ENCODE assay signal across 17 cellular contexts in the genomic region with DNA sequence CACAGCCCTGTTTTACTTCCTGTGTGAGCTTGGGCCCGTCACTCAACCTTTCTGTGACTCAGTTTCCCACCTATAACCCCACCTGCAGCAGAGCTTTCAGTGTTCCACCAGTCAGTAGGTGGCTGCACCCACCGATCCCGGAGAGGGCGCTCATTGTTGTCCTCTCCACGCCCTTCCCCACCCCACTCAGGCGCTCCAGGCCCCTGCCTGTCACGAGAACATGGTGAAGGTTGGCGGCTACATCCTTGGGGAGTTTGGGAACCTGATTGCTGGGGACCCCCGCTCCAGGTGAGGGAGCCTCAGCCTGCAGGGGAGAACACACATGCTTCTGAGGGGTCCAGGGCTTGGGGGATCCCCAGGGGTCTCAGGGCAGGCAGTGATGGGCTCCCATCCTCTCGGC. TPM values are rescaled to one million over a fixed set of nuclear protein-coding genes. Genes with fewer than 3 reads are reported as not detected.
DNase-seq lines count a peak whose midpoint lies in the region; ATAC-seq, FAIRE-seq and TF ChIP-seq lines count a peak whose summit lies in the region.
"Had no signal": no experiment of that assay in that cellular context is flagged by ENCODE, and none has a peak within 500 bp of the region (broad histone marks: within the 10 kb centered on the region; RNA-seq: fewer than 3 reads in every experiment).

No MANE protein-coding gene starts in this region.

- no peak overlapping the region for H3K4ac ChIP-seq in neuronal stem cell (ENCODE audit: low read length)

- H3K79me2 ChIP-seq in K562 (ENCODE audit: control insufficient read depth, insufficient read depth, low read length) (no peaks in the 10 kb centered on the region), MM.1S (ENCODE audit: low read length) (no peaks in the 10 kb centered on the region)

- intact Hi-C loops in K562 (cut with micrococcal nuclease) (no loop called here), kidney (cut with DNase I) (no loop called here)
- intact Hi-C loops in CD4-positive, alpha-beta memory T cell (cut with micrococcal nuclease), result no loop called here

- H3K27ac ChIP-seq in HEK293 (ENCODE audit: extremely low read depth, low read depth, low read length) (no peak overlapping the region), K562 (ENCODE audit: extremely low read depth, low read depth, low read length) (no peak overlapping the region), kidney (ENCODE audit: low read depth in 2 of 2, low read length in 2 of 2) (no peak overlapping the region), neuronal stem cell (replicated peaks; ENCODE audit: low read length) (no peak overlapping the region), MM.1S (ENCODE audit: low read length) (no peak overlapping the region)
- no peak overlapping the region for H3K27ac ChIP-seq in CD4-positive, alpha-beta memory T cell (ENCODE audit: low read depth, low read length)
- H3K27ac ChIP-seq: A549, C4-2B had no signal

- CTCF ChIA-PET in HEK293 (lab: Yijun Ruan, JAX) (interaction anchor here (0.7 to 1.4 kb wide), 3 partner anchors 11 to 44 kb away, joined by 3 to 4 read pairs (median 3); a partner anchor contains a TSS), K562 (lab: Yijun Ruan, JAX; ENCODE audit: low intra/inter-chr PET ratio) (no interaction called here)
- CTCF ChIA-PET in CD4-positive, alpha-beta memory T cell (lab: Charles Lee; ENCODE audit: partially characterized antibody), result interaction anchor here (1.0 kb wide), 1 partner anchor 11 kb away, joined by 3 read pairs; no protein-coding TSS in a partner anchor

- DNase-seq in K562 (ENCODE audit: extremely low read depth in 1 of 4, low spot score in 3 of 4), result no peak
- peak; percentile 68 for DNase-seq in kidney
- no peak for DNase-seq in neuronal stem cell (ENCODE audit: low spot score)
- no peak for DNase-seq in HPDE6-E6E7 (ENCODE audit: extremely low spot score)
- DNase-seq in MM.1S, result no peak
- DNase-seq in CD4-positive, alpha-beta memory T cell, result no peak
- DNase-seq: AML-193; CD4-positive, alpha-beta T cell; DMS153; DMS79 treated with DMSO at 0.1 percent for 48 hours; GF-D8; GOT3 had no signal

- 91% methylated on average over 9 of the region's 10 CpGs for WGBS in K562 (ENCODE audit: insufficient coverage, low coverage, missing lambda C conversion rate)
- WGBS in neuronal stem cell (ENCODE audit: extremely low coverage in 2 of 2, insufficient read length in 2 of 2, insufficient replicate concordance in 1 of 2), 2 donors, result no CpG with 5 or more reads among the region's 10 CpGs

- H2BK12ac ChIP-seq in neuronal stem cell (ENCODE audit: low read length), result no peak overlapping the region

- TF ChIP-seq CTCF in HEK293 (tag by site-specific recombination; IDR thresholded peaks at IDR 0.05) (no peak), K562 (IDR thresholded peaks at IDR 0.05 in 2 of 3, conservative IDR thresholded peaks at IDR 0.05 in 1 of 3; ENCODE audit: insufficient read depth in 2 of 3, low read depth in 1 of 3, low read length in 3 of 3) (no peak), kidney (IDR thresholded peaks at IDR 0.05; ENCODE audit: borderline replicate concordance, extremely low read depth, insufficient read depth) (no peak), MM.1S (IDR thresholded peaks at IDR 0.05; ENCODE audit: low read length) (no peak)

- TF ChIP-seq RAD21 in K562 (CRISPR knock-in tag; conservative IDR thresholded peaks at IDR 0.05 in 1 of 2, IDR thresholded peaks at IDR 0.05 in 1 of 2), result no peak

- H3K27me3 ChIP-seq in K562 (ENCODE audit: control insufficient read depth in 2 of 2, insufficient read depth in 2 of 2, low read length in 2 of 2), result no peaks in the 10 kb centered on the region
- no peaks in the 10 kb centered on the region for H3K27me3 ChIP-seq in neuronal stem cell (ENCODE audit: control insufficient read depth in 3 of 3, insufficient read depth in 3 of 3, low read depth in 1 of 3, low read length in 3 of 3)
- H3K27me3 ChIP-seq in MM.1S (replicated peaks; ENCODE audit: insufficient read depth, low read length), result no peaks in the 10 kb centered on the region
- H3K27me3 ChIP-seq in CD4-positive, alpha-beta memory T cell (ENCODE audit: insufficient read depth, low read length), result no peaks in the 10 kb centered on the region

- H2BK15ac ChIP-seq in neuronal stem cell (ENCODE audit: low read length), result no peak overlapping the region

- peaks cover under 1% of the 10 kb centered on the region; the same call in 1 of the 2 replicates for H4K20me1 ChIP-seq in K562 (replicated peaks; ENCODE audit: control insufficient read depth, insufficient read depth, low read length)
- no peaks in the 10 kb centered on the region for H4K20me1 ChIP-seq in MM.1S (ENCODE audit: insufficient read depth, low read length)

- FAIRE-seq in K562 (lab: Jason Lieb, UNC) (no peak), kidney (lab: Jason Lieb, UNC) (no peak)
- FAIRE-seq: A549 had no signal

- H2AFZ ChIP-seq in K562 (ENCODE audit: low read depth, low read length) (no peak overlapping the region), neuronal stem cell (ENCODE audit: low read length) (no peak overlapping the region), MM.1S (ENCODE audit: low read length) (no peak overlapping the region)

- no TSS peak for BruUV-seq in K562 (replicated peaks; lab: Mats Ljungman, UMichigan)

- TF ChIP-seq POLR2A in K562 (conservative IDR thresholded peaks at IDR 0.05), result no peak

- H3K4me3 ChIP-seq in HEK293 (ENCODE audit: low read depth, low read length) (no peak overlapping the region), K562 (no peak overlapping the region), kidney (ENCODE audit: low read length in 2 of 2) (no peak overlapping the region), neuronal stem cell (ENCODE audit: low read length in 2 of 2) (no peak overlapping the region), MM.1S (ENCODE audit: low read length) (no peak overlapping the region)
- H3K4me3 ChIP-seq in CD4-positive, alpha-beta memory T cell (ENCODE audit: low read length in 2 of 2), result no peak overlapping the region
- H3K4me3 ChIP-seq: A549 had no signal

- peaks cover 0 to 3% (median 0%) of the 10 kb centered on the region in 4 donors for H3K4me1 Mint-ChIP-seq in CD4-positive, alpha-beta memory T cell

- peaks cover 12 to 51% of the 10 kb centered on the region in 2 donors for H3K36me3 Mint-ChIP-seq in CD4-positive, alpha-beta memory T cell

- H4K91ac ChIP-seq in neuronal stem cell (ENCODE audit: low read depth, low read length, poor library complexity), result no peak overlapping the region

- no peak overlapping the region for H3K18ac ChIP-seq in neuronal stem cell (ENCODE audit: low read length)

- no peak overlapping the region for H3K23ac ChIP-seq in neuronal stem cell (ENCODE audit: low read depth, low read length, poor library complexity)

- in situ Hi-C loops in K562 (cut with MboI), result no loop called here

- no peaks in the 10 kb centered on the region for H3F3A ChIP-seq in MM.1S (ENCODE audit: insufficient read depth, low read length)

- H2AK5ac ChIP-seq in neuronal stem cell (ENCODE audit: low read depth, low read length), result no peak overlapping the region

- POLR2A ChIA-PET in HEK293 (lab: Yijun Ruan, JAX), result interaction anchor here (1.4 kb wide), 1 partner anchor 34 kb away, joined by 3 read pairs; a partner anchor contains a TSS
- POLR2A ChIA-PET in K562 (lab: Yijun Ruan, JAX), result interaction anchor here (0.6 kb wide), 1 partner anchor 486 kb away, joined by 4 read pairs; no protein-coding TSS in a partner anchor
- POLR2A ChIA-PET in CD4-positive, alpha-beta memory T cell (lab: Charles Lee; ENCODE audit: partially characterized antibody), result interaction anchor here (1.3 kb wide), 1 partner anchor 13 kb away, joined by 4 read pairs; a partner anchor contains a TSS

- no peak overlapping the region for H2BK5ac ChIP-seq in neuronal stem cell (ENCODE audit: low read length)

- TF ChIP-seq EP300 in K562 (IDR thresholded peaks at IDR 0.05; ENCODE audit: low read length), result no peak

- H3K4me2 ChIP-seq in K562 (ENCODE audit: insufficient read depth, low read length) (no peak overlapping the region), neuronal stem cell (ENCODE audit: insufficient read depth, low read length, poor library complexity, severe bottlenecking) (no peak overlapping the region), MM.1S (ENCODE audit: low read depth, low read length) (no peak overlapping the region)
- H3K4me2 ChIP-seq: A549 had no signal

- H3K9ac ChIP-seq in K562 (ENCODE audit: insufficient read depth in 1 of 2, low read depth in 2 of 2, low read length in 2 of 2) (peak overlapping the region in 1 of 2 experiments; percentile 58; a peak in 2 of 4 replicates), kidney (ENCODE audit: low read length in 2 of 2) (no peak overlapping the region), neuronal stem cell (ENCODE audit: low read depth, low read length, poor library complexity) (no peak overlapping the region), MM.1S (ENCODE audit: low read length) (no peak overlapping the region)

- H3K79me1 ChIP-seq in neuronal stem cell (ENCODE audit: low read depth, low read length), result peaks cover 11% of the 10 kb centered on the region

- H3K27ac Mint-ChIP-seq in CD4-positive, alpha-beta memory T cell, result peak overlapping the region in 1 of 7 donors; percentile 71
- H3K27ac Mint-ChIP-seq: CD4-positive, alpha-beta T cell had no signal

- no peak overlapping the region for H3K4me3 Mint-ChIP-seq in CD4-positive, alpha-beta memory T cell
- H3K4me3 Mint-ChIP-seq: CD4-positive, alpha-beta T cell had no signal

- H3K14ac ChIP-seq in neuronal stem cell (ENCODE audit: low read length), result peak overlapping the region; percentile 17

- H3K9me3 ChIP-seq in HEK293 (ENCODE audit: control insufficient read depth, insufficient read depth, low read depth, low read length) (no peaks in the 10 kb centered on the region), K562 (replicated peaks; ENCODE audit: control insufficient read depth, insufficient read depth, low read depth, low read length) (no peaks in the 10 kb centered on the region), kidney (ENCODE audit: control insufficient read depth in 1 of 2, low read length in 2 of 2) (no peaks in the 10 kb centered on the region), neuronal stem cell (replicated peaks in 1 of 2; ENCODE audit: control insufficient read depth in 2 of 2, insufficient read depth in 1 of 2, low read depth in 1 of 2, low read length in 2 of 2) (no peaks in the 10 kb centered on the region), MM.1S (replicated peaks; ENCODE audit: insufficient read depth, low read length) (no peaks in the 10 kb centered on the region)
- H3K9me3 ChIP-seq in CD4-positive, alpha-beta memory T cell (ENCODE audit: control insufficient read depth in 1 of 2, low read length in 2 of 2), result no peaks in the 10 kb centered on the region
- H3K9me3 ChIP-seq: A549 had no signal

- peaks cover 0 to 1% (median 0%) of the 10 kb centered on the region in 8 donors for H3K9me3 Mint-ChIP-seq in CD4-positive, alpha-beta memory T cell
- H3K9me3 Mint-ChIP-seq: CD4-positive, alpha-beta T cell had no signal

- H3K4me1 ChIP-seq in HEK293 (ENCODE audit: control insufficient read depth, insufficient read depth, low read length), result no peaks in the 10 kb centered on the region
- peaks cover 0 to 44% of the 10 kb centered on the region in 2 experiments; a peak in 3 of 5 replicates for H3K4me1 ChIP-seq in K562 (replicated peaks in 1 of 2; ENCODE audit: control insufficient read depth in 2 of 2, insufficient read depth in 2 of 2, low read length in 2 of 2)
- peaks cover 0 to 2% of the 10 kb centered on the region in 2 donors for H3K4me1 ChIP-seq in kidney (ENCODE audit: control insufficient read depth in 1 of 2, insufficient read depth in 1 of 2, low read depth in 1 of 2, low read length in 2 of 2)
- H3K4me1 ChIP-seq in neuronal stem cell (ENCODE audit: control insufficient read depth in 2 of 2, insufficient read depth in 1 of 2, low read depth in 1 of 2, low read length in 2 of 2), result peaks cover 0 to 5% of the 10 kb centered on the region in 2 donors
- no peaks in the 10 kb centered on the region for H3K4me1 ChIP-seq in MM.1S (ENCODE audit: low read length)
- H3K4me1 ChIP-seq in CD4-positive, alpha-beta memory T cell (ENCODE audit: insufficient read depth, low read length), result no peaks in the 10 kb centered on the region

- ATAC-seq in K562 (no peak), GM18511 (IDR thresholded peaks at IDR 0.05; ENCODE audit: unreplicated experiment) (no peak)
- ATAC-seq: HCT116 had no signal

- no peak overlapping the region for H4K8ac ChIP-seq in neuronal stem cell (ENCODE audit: low read depth, low read length)

- H3K9me2 ChIP-seq in MM.1S (replicated peaks; ENCODE audit: insufficient read depth, low read length), result no peaks in the 10 kb centered on the region

- H3K9me1 ChIP-seq in K562 (ENCODE audit: control insufficient read depth, insufficient read depth, low read length), result no peaks in the 10 kb centered on the region

- no peaks in the 10 kb centered on the region for H3K27me3 Mint-ChIP-seq in CD4-positive, alpha-beta memory T cell
- H3K27me3 Mint-ChIP-seq: CD4-positive, alpha-beta T cell had no signal

- H2BK120ac ChIP-seq in neuronal stem cell (ENCODE audit: low read depth, low read length), result no peak overlapping the region

- H3K36me3 ChIP-seq in HEK293 (ENCODE audit: control insufficient read depth in 2 of 2, insufficient read depth in 1 of 2, low read length in 2 of 2), result peaks cover 28 to 74% of the 10 kb centered on the region in 2 experiments; a peak in 2 of 3 replicates
- H3K36me3 ChIP-seq in K562 (ENCODE audit: control insufficient read depth, insufficient read depth, low read length), result peaks cover 95% of the 10 kb centered on the region
- peaks cover 23 to 39% of the 10 kb centered on the region in 2 donors for H3K36me3 ChIP-seq in kidney (ENCODE audit: control insufficient read depth in 1 of 2, insufficient read depth in 2 of 2, low read length in 2 of 2)
- peaks cover 49 to 87% of the 10 kb centered on the region in 2 donors for H3K36me3 ChIP-seq in neuronal stem cell (replicated peaks in 1 of 2; ENCODE audit: control insufficient read depth in 2 of 2, insufficient read depth in 2 of 2, low read length in 2 of 2)
- no peaks in the 10 kb centered on the region for H3K36me3 ChIP-seq in MM.1S (replicated peaks; ENCODE audit: insufficient read depth, low read length)
- peaks cover 49% of the 10 kb centered on the region for H3K36me3 ChIP-seq in CD4-positive, alpha-beta memory T cell (ENCODE audit: insufficient read depth, low read length)

RNA-seq across cellular contexts. Expression of a gene that starts 12.3 kb away (rescaled TPM):
- total RNA-seq in K562 (2011; cell fraction: chromatin; rRNA removed; ENCODE audit: low replicate concordance), result 5.3 and 13.3 TPM in 2 replicates
- total RNA-seq in K562 (2011; cell fraction: nucleolus; rRNA removed), result 8.2 and 9.1 TPM in 2 replicates
- 8.2 and 8.4 TPM in 2 replicates for total RNA-seq in K562 (2011; cell fraction: nucleoplasm; rRNA removed)
- total RNA-seq in K562 (2014; rRNA removed) (6.6 and 10.6 TPM in 2 replicates), K562 (2014; rRNA removed; fragmentation: Illumina TruSeq; extraction: Trizol) (1.9 and 3.5 TPM in 2 replicates), K562 (2015; rRNA removed; fragmentation: Illumina TruSeq; extraction: Trizol) (2.9 and 3.8 TPM in 2 replicates), K562 (2021) (6.7 and 7.6 TPM in 2 replicates), kidney (26.9 TPM)
- polyA plus RNA-seq in K562 (2011; rRNA removed) (2.7 and 3.6 TPM in 2 replicates), K562 (2014; fragmentation: Illumina TruSeq; extraction: Trizol) (3.2 and 4.5 TPM in 2 replicates), K562 (2014; fragmentation: Nextera tagmentation; extraction: Ambion mirVana) (under 1 TPM in 1 of 2 experiments, not detected in 1; 0.17 TPM), K562 (2014; rRNA removed) (4.7 and 11.5 TPM in 2 replicates), kidney (ENCODE audit: insufficient read depth, low read depth, low replicate concordance) (51.2 TPM)
- 4.8 and 5.7 TPM in 2 replicates for polyA plus RNA-seq in K562 (2011; cell fraction: cytosol; rRNA removed)
- 7.4 and 9.5 TPM in 2 replicates for polyA plus RNA-seq in K562 (2011; cell fraction: nucleus; rRNA removed)
- 6.3 and 6.4 TPM in 2 replicates for polyA plus RNA-seq in K562 (2012)
- 2.0 and 2.2 TPM in 2 replicates for polyA minus RNA-seq in K562 (2011; rRNA and poly(A)+ RNA removed)
- polyA minus RNA-seq in K562 (2011; cell fraction: cytosol; rRNA and poly(A)+ RNA removed), result 2.6 and 6.6 TPM in 2 replicates
- 1.2 and 3.7 TPM in 2 replicates for polyA minus RNA-seq in K562 (2011; cell fraction: nucleus; rRNA and poly(A)+ RNA removed)
- polyA plus RNA-seq in neuronal stem cell (2013, experiment 1 of 2), result 24.3 TPM
- 23.9 TPM for polyA plus RNA-seq in neuronal stem cell (2013, experiment 2 of 2)
- 10 to 100 TPM; 22.4 to 24.1 TPM for total RNA-seq in CD4-positive, alpha-beta memory T cell
- 1 to 10 TPM; 4.9 to 7.4 TPM for polyA plus RNA-seq in CD4-positive, alpha-beta memory T cell

RNA-seq across cellular contexts. Expression of a gene that starts 17.3 kb away (rescaled TPM):
- 109 and 190 TPM in 2 replicates for total RNA-seq in K562 (2011; cell fraction: chromatin; rRNA removed; ENCODE audit: low replicate concordance)
- total RNA-seq in K562 (2011; cell fraction: nucleolus; rRNA removed), result 97.8 and 99.2 TPM in 2 replicates
- total RNA-seq in K562 (2011; cell fraction: nucleoplasm; rRNA removed), result 109 and 111 TPM in 2 replicates
- total RNA-seq in K562 (2014; rRNA removed) (19.3 and 30.1 TPM in 2 replicates), K562 (2014; rRNA removed; fragmentation: Illumina TruSeq; extraction: Trizol) (15.7 and 17.1 TPM in 2 replicates), K562 (2015; rRNA removed; fragmentation: Illumina TruSeq; extraction: Trizol) (14.5 and 16.0 TPM in 2 replicates), K562 (2021) (83.5 and 93.9 TPM in 2 replicates), kidney (53.2 TPM)
- polyA plus RNA-seq in K562 (2011; rRNA removed) (23.0 and 31.0 TPM in 2 replicates), K562 (2014; fragmentation: Illumina TruSeq; extraction: Trizol) (56.7 and 72.9 TPM in 2 replicates), K562 (2014; fragmentation: Nextera tagmentation; extraction: Ambion mirVana) (1 to 10 TPM; 4.1 to 4.4 TPM), K562 (2014; rRNA removed) (37.8 and 40.3 TPM in 2 replicates), kidney (ENCODE audit: insufficient read depth, low read depth, low replicate concordance) (37.3 TPM)
- 18.3 and 19.6 TPM in 2 replicates for polyA plus RNA-seq in K562 (2011; cell fraction: cytosol; rRNA removed)
- polyA plus RNA-seq in K562 (2011; cell fraction: nucleus; rRNA removed), result 111 and 131 TPM in 2 replicates
- polyA plus RNA-seq in K562 (2012), result 57.3 and 63.8 TPM in 2 replicates
- polyA minus RNA-seq in K562 (2011; rRNA and poly(A)+ RNA removed), result 20.8 and 22.4 TPM in 2 replicates
- 35.9 and 50.9 TPM in 2 replicates for polyA minus RNA-seq in K562 (2011; cell fraction: cytosol; rRNA and poly(A)+ RNA removed)
- polyA minus RNA-seq in K562 (2011; cell fraction: nucleus; rRNA and poly(A)+ RNA removed), result 38.8 and 53.6 TPM in 2 replicates
- 63.1 TPM for polyA plus RNA-seq in neuronal stem cell (2013, experiment 1 of 2)
- polyA plus RNA-seq in neuronal stem cell (2013, experiment 2 of 2), result 64.7 TPM
- 10 to 100 TPM; 41.8 to 48.8 TPM for total RNA-seq in CD4-positive, alpha-beta memory T cell
- 10 to 100 TPM; 10.7 to 22.9 TPM for polyA plus RNA-seq in CD4-positive, alpha-beta memory T cell

RNA-seq across cellular contexts. Expression of a gene that starts 34.0 kb away (rescaled TPM):
- total RNA-seq in K562 (2011; cell fraction: chromatin; rRNA removed; ENCODE audit: low replicate concordance), result 142 and 352 TPM in 2 replicates
- total RNA-seq in K562 (2011; cell fraction: nucleolus; rRNA removed), result 179 and 183 TPM in 2 replicates
- 173 and 215 TPM in 2 replicates for total RNA-seq in K562 (2011; cell fraction: nucleoplasm; rRNA removed)
- total RNA-seq in K562 (2014; rRNA removed), result 77.6 and 109 TPM in 2 replicates
- total RNA-seq in K562 (2014; rRNA removed; fragmentation: Illumina TruSeq; extraction: Trizol), result 21.5 and 23.4 TPM in 2 replicates
- total RNA-seq in K562 (2015; rRNA removed; fragmentation: Illumina TruSeq; extraction: Trizol), result 29.1 and 31.8 TPM in 2 replicates
- 138 and 150 TPM in 2 replicates for total RNA-seq in K562 (2021)
- 31.9 and 75.2 TPM in 2 replicates for polyA plus RNA-seq in K562 (2011; rRNA removed)
- polyA plus RNA-seq in K562 (2011; cell fraction: cytosol; rRNA removed), result 57.0 and 118 TPM in 2 replicates
- polyA plus RNA-seq in K562 (2011; cell fraction: nucleus; rRNA removed), result 98.4 and 141 TPM in 2 replicates
- 97.7 and 117 TPM in 2 replicates for polyA plus RNA-seq in K562 (2012)
- 47.0 and 81.3 TPM in 2 replicates for polyA plus RNA-seq in K562 (2014; fragmentation: Illumina TruSeq; extraction: Trizol)
- polyA plus RNA-seq in K562 (2014; fragmentation: Nextera tagmentation; extraction: Ambion mirVana), result 1 to 10 TPM in 1 of 2 experiments, under 1 TPM in 1; 0.55 to 1.5 TPM
- polyA plus RNA-seq in K562 (2014; rRNA removed), result 89.6 and 91.9 TPM in 2 replicates
- polyA minus RNA-seq in K562 (2011; rRNA and poly(A)+ RNA removed), result 65.8 and 75.2 TPM in 2 replicates
- polyA minus RNA-seq in K562 (2011; cell fraction: cytosol; rRNA and poly(A)+ RNA removed), result 102 and 161 TPM in 2 replicates
- polyA minus RNA-seq in K562 (2011; cell fraction: nucleus; rRNA and poly(A)+ RNA removed), result 54.4 and 66.2 TPM in 2 replicates
- 70.0 TPM for total RNA-seq in kidney
- 32.0 TPM for polyA plus RNA-seq in kidney (ENCODE audit: insufficient read depth, low read depth, low replicate concordance)
- 65.3 TPM for polyA plus RNA-seq in neuronal stem cell (2013, experiment 1 of 2)
- 66.4 TPM for polyA plus RNA-seq in neuronal stem cell (2013, experiment 2 of 2)
- 10 to 100 TPM; 55.5 to 56.2 TPM for total RNA-seq in CD4-positive, alpha-beta memory T cell
- 1 to 10 TPM; 2.6 to 9.5 TPM for polyA plus RNA-seq in CD4-positive, alpha-beta memory T cell

RNA-seq across cellular contexts. Expression of a gene that starts 37.7 kb away (rescaled TPM):
- total RNA-seq in K562 (2011; cell fraction: chromatin; rRNA removed; ENCODE audit: low replicate concordance), result 3.2 and 5.6 TPM in 2 replicates
- 4.0 and 5.0 TPM in 2 replicates for total RNA-seq in K562 (2011; cell fraction: nucleolus; rRNA removed)
- 2.4 TPM in 2 replicates for total RNA-seq in K562 (2011; cell fraction: nucleoplasm; rRNA removed)
- total RNA-seq in K562 (2014; rRNA removed) (3.3 and 4.5 TPM in 2 replicates), K562 (2014; rRNA removed; fragmentation: Illumina TruSeq; extraction: Trizol) (0.64 and 0.80 TPM in 2 replicates), K562 (2015; rRNA removed; fragmentation: Illumina TruSeq; extraction: Trizol) (1.2 and 1.3 TPM in 2 replicates), K562 (2021) (2.3 and 2.4 TPM in 2 replicates), kidney (0.50 TPM)
- polyA plus RNA-seq in K562 (2011; rRNA removed) (0.75 and 1.4 TPM in 2 replicates), K562 (2014; fragmentation: Illumina TruSeq; extraction: Trizol) (0.70 and 1.2 TPM in 2 replicates), K562 (2014; fragmentation: Nextera tagmentation; extraction: Ambion mirVana) (under 1 TPM; 0.14 to 0.35 TPM), K562 (2014; rRNA removed) (1.9 and 2.2 TPM in 2 replicates), kidney (ENCODE audit: insufficient read depth, low read depth, low replicate concordance) (0.47 TPM)
- polyA plus RNA-seq in K562 (2011; cell fraction: cytosol; rRNA removed), result 1.0 and 1.6 TPM in 2 replicates
- polyA plus RNA-seq in K562 (2011; cell fraction: nucleus; rRNA removed), result 2.7 and 3.3 TPM in 2 replicates
- polyA plus RNA-seq in K562 (2012), result 2.9 and 4.5 TPM in 2 replicates
- polyA minus RNA-seq in K562 (2011; rRNA and poly(A)+ RNA removed), result 0.42 and 0.49 TPM in 2 replicates
- polyA minus RNA-seq in K562 (2011; cell fraction: cytosol; rRNA and poly(A)+ RNA removed), result 0.86 and 1.0 TPM in 2 replicates
- polyA minus RNA-seq in K562 (2011; cell fraction: nucleus; rRNA and poly(A)+ RNA removed), result 1.4 and 2.2 TPM in 2 replicates
- 0.31 TPM for polyA plus RNA-seq in neuronal stem cell (2013, experiment 1 of 2)
- polyA plus RNA-seq in neuronal stem cell (2013, experiment 2 of 2), result 0.44 TPM
- 1 to 10 TPM in 1 of 2 experiments, under 1 TPM in 1; 0.90 to 1.1 TPM for total RNA-seq in CD4-positive, alpha-beta memory T cell
- polyA plus RNA-seq in CD4-positive, alpha-beta memory T cell, result under 1 TPM; 0.16 to 0.56 TPM
- polyA plus RNA-seq: A549 had no signal

RNA-seq across cellular contexts. Expression of a gene that starts 50.2 kb away (rescaled TPM):
- total RNA-seq in K562 (2011; cell fraction: chromatin; rRNA removed; ENCODE audit: low replicate concordance), result 128 and 364 TPM in 2 replicates
- total RNA-seq in K562 (2011; cell fraction: nucleolus; rRNA removed), result 274 and 281 TPM in 2 replicates
- 195 and 218 TPM in 2 replicates for total RNA-seq in K562 (2011; cell fraction: nucleoplasm; rRNA removed)
- 61.3 and 79.5 TPM in 2 replicates for total RNA-seq in K562 (2014; rRNA removed)
- total RNA-seq in K562 (2014; rRNA removed; fragmentation: Illumina TruSeq; extraction: Trizol), result 14.0 and 23.3 TPM in 2 replicates
- 43.5 and 44.6 TPM in 2 replicates for total RNA-seq in K562 (2015; rRNA removed; fragmentation: Illumina TruSeq; extraction: Trizol)
- 156 and 169 TPM in 2 replicates for total RNA-seq in K562 (2021)
- 33.0 and 58.6 TPM in 2 replicates for polyA plus RNA-seq in K562 (2011; rRNA removed)
- 39.8 and 67.6 TPM in 2 replicates for polyA plus RNA-seq in K562 (2011; cell fraction: cytosol; rRNA removed)
- polyA plus RNA-seq in K562 (2011; cell fraction: nucleus; rRNA removed), result 302 and 359 TPM in 2 replicates
- 104 and 153 TPM in 2 replicates for polyA plus RNA-seq in K562 (2012)
- 61.7 and 81.3 TPM in 2 replicates for polyA plus RNA-seq in K562 (2014; fragmentation: Illumina TruSeq; extraction: Trizol)
- polyA plus RNA-seq in K562 (2014; fragmentation: Nextera tagmentation; extraction: Ambion mirVana), result 1 to 10 TPM; 4.9 to 9.3 TPM
- 68.1 and 75.0 TPM in 2 replicates for polyA plus RNA-seq in K562 (2014; rRNA removed)
- polyA minus RNA-seq in K562 (2011; rRNA and poly(A)+ RNA removed), result 22.8 and 25.3 TPM in 2 replicates
- 60.9 and 84.8 TPM in 2 replicates for polyA minus RNA-seq in K562 (2011; cell fraction: cytosol; rRNA and poly(A)+ RNA removed)
- polyA minus RNA-seq in K562 (2011; cell fraction: nucleus; rRNA and poly(A)+ RNA removed), result 81.6 and 99.6 TPM in 2 replicates
- total RNA-seq in kidney, result 118 TPM
- polyA plus RNA-seq in kidney (ENCODE audit: insufficient read depth, low read depth, low replicate concordance), result 235 TPM
- polyA plus RNA-seq in neuronal stem cell (2013, experiment 1 of 2), result 316 TPM
- polyA plus RNA-seq in neuronal stem cell (2013, experiment 2 of 2), result 321 TPM
- 100 to 1,000 TPM; 150 to 156 TPM for total RNA-seq in CD4-positive, alpha-beta memory T cell
- 10 to 100 TPM; 40.7 to 57.9 TPM for polyA plus RNA-seq in CD4-positive, alpha-beta memory T cell
